In genomic region chr2:100976634-100977391, GRCh38 we compare ENCODE assay signal across 10 cellular contexts. TPM values are rescaled to one million over a fixed set of nuclear protein-coding genes. Genes with fewer than 3 reads are reported as not detected.
DNase-seq lines count a peak whose midpoint lies in the region; ATAC-seq and TF ChIP-seq lines count a peak whose summit lies in the region.
"Had no signal": no experiment of that assay in that cellular context is flagged by ENCODE, and none has a peak within 500 bp of the region (broad histone marks: within the 10 kb centered on the region; RNA-seq: fewer than 3 reads in every experiment).

No MANE protein-coding gene starts in this region.

- no peak overlapping the region for H3K4me3 ChIP-seq in ascending aorta

- no peaks in the 10 kb centered on the region for H3K27me3 ChIP-seq in ascending aorta

- H3K27me3 Mint-ChIP-seq in activated CD4-positive, alpha-beta memory T cell treated with anti-CD3 and anti-CD28 coated beads for 36 hours, result no peaks in the 10 kb centered on the region
- no peaks in the 10 kb centered on the region for H3K27me3 Mint-ChIP-seq in activated CD4-positive, alpha-beta memory T cell treated with anti-CD3 and anti-CD28 coated beads, Interleukin-2, amount 10 ng/mL, durations not matched to agents 7 days and 5 days

- H3K36me3 Mint-ChIP-seq in activated CD4-positive, alpha-beta memory T cell treated with anti-CD3 and anti-CD28 coated beads for 36 hours, result no peaks in the 10 kb centered on the region
- no peaks in the 10 kb centered on the region for H3K36me3 Mint-ChIP-seq in activated CD4-positive, alpha-beta memory T cell treated with anti-CD3 and anti-CD28 coated beads, Interleukin-2, amount 10 ng/mL, durations not matched to agents 7 days and 5 days (ENCODE audit: low read depth)

- POLR2A ChIA-PET in activated CD4-positive, alpha-beta memory T cell treated with anti-CD3 and anti-CD28 coated beads for 36 hours (lab: Charles Lee), result no interaction called here
- POLR2A ChIA-PET in activated CD4-positive, alpha-beta memory T cell treated with anti-CD3 and anti-CD28 coated beads, Interleukin-2, amount 10 ng/mL, durations not matched to agents 7 days and 5 days (lab: Charles Lee), result no interaction called here

- CTCF ChIA-PET in activated CD4-positive, alpha-beta memory T cell treated with anti-CD3 and anti-CD28 coated beads for 36 hours (lab: Charles Lee), result no interaction called here
- CTCF ChIA-PET in activated CD4-positive, alpha-beta memory T cell treated with anti-CD3 and anti-CD28 coated beads, Interleukin-2, amount 10 ng/mL, durations not matched to agents 7 days and 5 days (lab: Charles Lee), result interaction anchor here (1.3 kb wide), 1 partner anchor 36 kb away, joined by 4 read pairs; no protein-coding TSS in a partner anchor

- H3K27ac Mint-ChIP-seq in activated CD4-positive, alpha-beta memory T cell treated with anti-CD3 and anti-CD28 coated beads for 36 hours, result no peak overlapping the region
- H3K27ac Mint-ChIP-seq in activated CD4-positive, alpha-beta memory T cell treated with anti-CD3 and anti-CD28 coated beads, Interleukin-2, amount 10 ng/mL, durations not matched to agents 7 days and 5 days, result no peak overlapping the region

- H3K36me3 ChIP-seq in ascending aorta, result peaks cover 8 to 42% of the 10 kb centered on the region in 2 donors

- H3K9me3 Mint-ChIP-seq in activated CD4-positive, alpha-beta memory T cell treated with anti-CD3 and anti-CD28 coated beads for 36 hours, result no peaks in the 10 kb centered on the region
- H3K9me3 Mint-ChIP-seq in activated CD4-positive, alpha-beta memory T cell treated with anti-CD3 and anti-CD28 coated beads, Interleukin-2, amount 10 ng/mL, durations not matched to agents 7 days and 5 days, result no peaks in the 10 kb centered on the region

- no peak overlapping the region for H3K4me3 Mint-ChIP-seq in activated CD4-positive, alpha-beta memory T cell treated with anti-CD3 and anti-CD28 coated beads for 36 hours
- no peak overlapping the region for H3K4me3 Mint-ChIP-seq in activated CD4-positive, alpha-beta memory T cell treated with anti-CD3 and anti-CD28 coated beads, Interleukin-2, amount 10 ng/mL, durations not matched to agents 7 days and 5 days

- peak; percentile 13 for DNase-seq in activated CD4-positive, alpha-beta memory T cell treated with anti-CD3 and anti-CD28 coated beads for 36 hours
- DNase-seq in activated CD4-positive, alpha-beta memory T cell treated with anti-CD3 and anti-CD28 coated beads, Interleukin-2, amount 10 ng/mL, durations not matched to agents 7 days and 5 days, result no peak
- DNase-seq in ascending aorta (ENCODE audit: low spot score in 2 of 2), result no peak
- DNase-seq in superior temporal gyrus (ENCODE audit: extremely low spot score), result peak; percentile 25
- no peak for DNase-seq in GDM1 (lab: John Stamatoyannopoulos, UW)
- no peak for DNase-seq in effector CD8-positive, alpha-beta T cell (lab: John Stamatoyannopoulos, UW)
- no peak for DNase-seq in NCI-H1436 (lab: John Stamatoyannopoulos, UW)

- no peaks in the 10 kb centered on the region for H3K9me3 ChIP-seq in ascending aorta

- peaks cover 0 to 11% of the 10 kb centered on the region in 2 donors for H3K4me1 ChIP-seq in ascending aorta
- H3K4me1 ChIP-seq: parathyroid adenoma had no signal

- peak; percentile 78 for ATAC-seq in HG03045 (IDR thresholded peaks at IDR 0.05; ENCODE audit: unreplicated experiment)

- TF ChIP-seq CTCF in ascending aorta (IDR thresholded peaks at IDR 0.05), result no peak

- no peaks in the 10 kb centered on the region for H3K4me1 Mint-ChIP-seq in activated CD4-positive, alpha-beta memory T cell treated with anti-CD3 and anti-CD28 coated beads for 36 hours (ENCODE audit: low read depth)
- H3K4me1 Mint-ChIP-seq in activated CD4-positive, alpha-beta memory T cell treated with anti-CD3 and anti-CD28 coated beads, Interleukin-2, amount 10 ng/mL, durations not matched to agents 7 days and 5 days, result no peaks in the 10 kb centered on the region

- intact Hi-C loops in activated CD4-positive, alpha-beta memory T cell treated with anti-CD3 and anti-CD28 coated beads for 36 hours (cut with micrococcal nuclease), result no loop called here
- intact Hi-C loops in ascending aorta (cut with DNase I), result loop anchor here (5.0 kb wide), 4 partner anchors 55 to 225 kb away; no protein-coding TSS in a partner anchor

- H3K27ac ChIP-seq in ascending aorta, result peak overlapping the region; percentile 92 to 93
- H3K27ac ChIP-seq: 22Rv1, parathyroid adenoma had no signal

RNA-seq across cellular contexts. Expression of gene RPL31, which starts 25.3 kb away (rescaled TPM):
- 1,000 to 10,000 TPM; 1,809 to 1,825 TPM for total RNA-seq in activated CD4-positive, alpha-beta memory T cell treated with anti-CD3 and anti-CD28 coated beads for 36 hours
- total RNA-seq in activated CD4-positive, alpha-beta memory T cell treated with anti-CD3 and anti-CD28 coated beads, Interleukin-2, amount 10 ng/mL, durations not matched to agents 7 days and 5 days, result 1,000 to 10,000 TPM; 1,356 to 1,364 TPM
- 479 TPM for total RNA-seq in ascending aorta

Comparison
In these comparisons a context has a peak if more than half of its experiments do, and no peak if none do; other contexts are left out.
1. DNase-seq: peak in activated CD4-positive, alpha-beta memory T cell treated with anti-CD3 and anti-CD28 coated beads for 36 hours (single experiment) and superior temporal gyrus (single experiment); none in activated CD4-positive, alpha-beta memory T cell treated with anti-CD3 and anti-CD28 coated beads, Interleukin-2, amount 10 ng/mL, durations not matched to agents 7 days and 5 days (single experiment), ascending aorta (0 of 2), GDM1 (single experiment), effector CD8-positive, alpha-beta T cell (single experiment) and NCI-H1436 (single experiment).